Comparison of ENCODE assay signal across 24 cellular contexts in genomic region chr13:20002766-20003165, GRCh38. TPM values are rescaled to one million over a fixed set of nuclear protein-coding genes. Genes with fewer than 3 reads are reported as not detected.
DNase-seq lines count a peak whose midpoint lies in the region; ATAC-seq and TF ChIP-seq lines count a peak whose summit lies in the region.
"Had no signal": no experiment of that assay in that cellular context is flagged by ENCODE, and none has a peak within 500 bp of the region (broad histone marks: within the 10 kb centered on the region; RNA-seq: fewer than 3 reads in every experiment).

No MANE protein-coding gene starts in this region.

- peaks cover 0 to 48% of the 10 kb centered on the region in 2 donors for H3K36me3 ChIP-seq in vagina

- intact Hi-C loops in vagina (cut with DNase I), result no loop called here

- H3K27ac Mint-ChIP-seq in activated naive CD8-positive, alpha-beta T cell, result peak overlapping the region; percentile 46
- H3K27ac Mint-ChIP-seq in activated naive CD8-positive, alpha-beta T cell treated with anti-CD3 and anti-CD28 coated beads, Interleukin-2, amount 50 U/mL, for 24 hours, result no peak overlapping the region
- H3K27ac Mint-ChIP-seq: activated naive CD4-positive, alpha-beta T cell treated with anti-CD3 and anti-CD28 coated beads for 36 hours had no signal

- peaks cover 14% of the 10 kb centered on the region for H3K36me3 Mint-ChIP-seq in activated naive CD8-positive, alpha-beta T cell
- peaks cover 44% of the 10 kb centered on the region for H3K36me3 Mint-ChIP-seq in activated naive CD8-positive, alpha-beta T cell treated with anti-CD3 and anti-CD28 coated beads, Interleukin-2, amount 50 U/mL, for 24 hours (ENCODE audit: low read depth)

- no peaks in the 10 kb centered on the region for H3K27me3 ChIP-seq in vagina
- H3K27me3 ChIP-seq: heart right ventricle had no signal

- H3K4me3 Mint-ChIP-seq in activated naive CD8-positive, alpha-beta T cell, result no peak overlapping the region
- H3K4me3 Mint-ChIP-seq in activated naive CD8-positive, alpha-beta T cell treated with anti-CD3 and anti-CD28 coated beads, Interleukin-2, amount 50 U/mL, for 24 hours, result no peak overlapping the region
- H3K4me3 Mint-ChIP-seq: activated naive CD4-positive, alpha-beta T cell treated with anti-CD3 and anti-CD28 coated beads for 36 hours; CD14-positive monocyte; immature natural killer cell; neural crest cell had no signal

- H3K9me3 ChIP-seq in vagina, result no peaks in the 10 kb centered on the region
- H3K9me3 ChIP-seq: heart right ventricle had no signal

- H3K9me3 Mint-ChIP-seq in activated naive CD8-positive, alpha-beta T cell (ENCODE audit: low read depth), result no peaks in the 10 kb centered on the region
- H3K9me3 Mint-ChIP-seq in activated naive CD8-positive, alpha-beta T cell treated with anti-CD3 and anti-CD28 coated beads, Interleukin-2, amount 50 U/mL, for 24 hours, result no peaks in the 10 kb centered on the region
- H3K9me3 Mint-ChIP-seq: activated naive CD4-positive, alpha-beta T cell treated with anti-CD3 and anti-CD28 coated beads for 36 hours; CD14-positive monocyte; immature natural killer cell had no signal

- no peak for ATAC-seq in activated naive CD8-positive, alpha-beta T cell treated with anti-CD3 and anti-CD28 coated beads, Interleukin-2, amount 50 U/mL, for 24 hours
- ATAC-seq: Right ventricle myocardium inferior had no signal

- no peak overlapping the region for H3K4me3 ChIP-seq in vagina
- H3K4me3 ChIP-seq: heart right ventricle had no signal

- TF ChIP-seq POLR2A in vagina (IDR thresholded peaks at IDR 0.05), result no peak

- H3K4me1 ChIP-seq in vagina, result no peaks in the 10 kb centered on the region

- TF ChIP-seq CTCF in vagina (IDR thresholded peaks at IDR 0.05), result no peak

- no peak overlapping the region for H3K27ac ChIP-seq in vagina
- H3K27ac ChIP-seq: epithelial cell of prostate, heart right ventricle, HL-60 had no signal

- H3K27me3 Mint-ChIP-seq in activated naive CD8-positive, alpha-beta T cell, result no peaks in the 10 kb centered on the region
- no peaks in the 10 kb centered on the region for H3K27me3 Mint-ChIP-seq in activated naive CD8-positive, alpha-beta T cell treated with anti-CD3 and anti-CD28 coated beads, Interleukin-2, amount 50 U/mL, for 24 hours

- peaks cover 41% of the 10 kb centered on the region for H3K4me1 Mint-ChIP-seq in activated naive CD8-positive, alpha-beta T cell (ENCODE audit: low read depth)
- H3K4me1 Mint-ChIP-seq in activated naive CD8-positive, alpha-beta T cell treated with anti-CD3 and anti-CD28 coated beads, Interleukin-2, amount 50 U/mL, for 24 hours, result peaks cover 19% of the 10 kb centered on the region
- H3K4me1 Mint-ChIP-seq: CD14-positive monocyte had no signal

- DNase-seq in activated naive CD8-positive, alpha-beta T cell treated with anti-CD3 and anti-CD28 coated beads, Interleukin-2, amount 50 U/mL, for 24 hours, result no peak
- DNase-seq in NCI-H82 treated with DMSO at 0.1 percent for 48 hours (lab: John Stamatoyannopoulos, UW; ENCODE audit: unreplicated experiment), result peak; percentile 26
- DNase-seq in dermis blood vessel endothelial cell, result peak; percentile 21
- DNase-seq in NCI-H748 (lab: John Stamatoyannopoulos, UW; ENCODE audit: unreplicated experiment), result no peak
- DNase-seq in HuH-7 (ENCODE audit: low spot score), result no peak
- DNase-seq in vagina (ENCODE audit: extremely low spot score in 2 of 2), result no peak
- DNase-seq: activated CD4-positive, alpha-beta T cell treated with anti-CD3 and anti-CD28 coated beads, Interleukin-2, amount 50 U/mL, for 48 hours; activated naive CD4-positive, alpha-beta T cell treated with anti-CD3 and anti-CD28 coated beads for 36 hours; anterior cingulate cortex; DMS153; heart right ventricle; immature natural killer cell; NCI-H1417 treated with DMSO at 0.1 percent for 48 hours; NCI-H526 treated with DMSO at 0.1 percent for 48 hours; OCI-M1; posterior cingulate gyrus; substantia nigra; SW 1271 had no signal

RNA-seq across cellular contexts. Expression of gene ZMYM2, which starts 44.2 kb away (rescaled TPM):
- total RNA-seq in dermis blood vessel endothelial cell, result 68.8 and 81.3 TPM in 2 replicates
- 80.8 TPM for total RNA-seq in vagina

Comparison
In these comparisons a context has a peak if more than half of its experiments do, and no peak if none do; other contexts are left out.
1. DNase-seq: peak in NCI-H82 treated with DMSO at 0.1 percent for 48 hours (single experiment) and dermis blood vessel endothelial cell (single experiment); none in activated naive CD8-positive, alpha-beta T cell treated with anti-CD3 and anti-CD28 coated beads, Interleukin-2, amount 50 U/mL, for 24 hours (single experiment), NCI-H748 (single experiment), HuH-7 (single experiment) and vagina (0 of 2).